11 cellular contexts compared by ENCODE assay signal in genomic region chr2:147327636-147328035, GRCh38.
DNase-seq lines count a peak whose midpoint lies in the region; ATAC-seq and TF ChIP-seq lines count a peak whose summit lies in the region.
"Had no signal": no experiment of that assay in that cellular context is flagged by ENCODE, and none has a peak within 500 bp of the region (broad histone marks: within the 10 kb centered on the region; RNA-seq: fewer than 3 reads in every experiment).

No MANE protein-coding gene starts in this region.

- H3K4me3 ChIP-seq in Peyer's patch (no peak overlapping the region), PC-9 (no peak overlapping the region)

- POLR2A ChIA-PET in activated CD4-positive, alpha-beta memory T cell treated with anti-CD3 and anti-CD28 coated beads for 36 hours (lab: Charles Lee): interaction anchor here (1.2 kb wide), 1 partner anchor 34 kb away, joined by 4 read pairs; no protein-coding TSS in a partner anchor
- POLR2A ChIA-PET in PC-9 (lab: Charles Lee; ENCODE audit: unreplicated experiment): no interaction called here

- H3K9me3 Mint-ChIP-seq in activated CD4-positive, alpha-beta memory T cell treated with anti-CD3 and anti-CD28 coated beads for 36 hours: no peaks in the 10 kb centered on the region

- TF ChIP-seq POLR2A in Peyer's patch (IDR thresholded peaks at IDR 0.05): no peak

- no peaks in the 10 kb centered on the region for H3K36me3 Mint-ChIP-seq in activated CD4-positive, alpha-beta memory T cell treated with anti-CD3 and anti-CD28 coated beads for 36 hours

- ATAC-seq in HG02610 (IDR thresholded peaks at IDR 0.05; ENCODE audit: unreplicated experiment) (peak; percentile 75), Right ventricle myocardium superior (ENCODE audit: poor library complexity) (no peak)
- ATAC-seq: sciatic nerve had no signal

- H3K27me3 ChIP-seq in Peyer's patch (no peaks in the 10 kb centered on the region), PC-9 (ENCODE audit: insufficient read depth, low read depth) (no peaks in the 10 kb centered on the region)

- H3K36me3 ChIP-seq in Peyer's patch: no peaks in the 10 kb centered on the region
- H3K36me3 ChIP-seq in PC-9 (ENCODE audit: low read depth): no peaks in the 10 kb centered on the region

- no peak overlapping the region for H2AFZ ChIP-seq in PC-9

- H4K20me1 ChIP-seq in PC-9 (ENCODE audit: insufficient read depth): no peaks in the 10 kb centered on the region

- TF ChIP-seq CTCF in Peyer's patch (IDR thresholded peaks at IDR 0.05) (no peak), PC-9 (conservative IDR thresholded peaks at IDR 0.05) (no peak)

- BruUV-seq in PC-9 (replicated peaks; lab: Mats Ljungman, UMichigan): no TSS peak

- H3K27ac Mint-ChIP-seq in activated CD4-positive, alpha-beta memory T cell treated with anti-CD3 and anti-CD28 coated beads for 36 hours: peak overlapping the region; percentile 81

- no peaks in the 10 kb centered on the region for H3F3A ChIP-seq in PC-9 (ENCODE audit: insufficient read depth, low read depth)

- no peaks in the 10 kb centered on the region for H3K4me1 ChIP-seq in Peyer's patch
- H3K4me1 ChIP-seq in PC-9 (replicated peaks; ENCODE audit: insufficient read depth): no peaks in the 10 kb centered on the region

- intact Hi-C loops in activated CD4-positive, alpha-beta memory T cell treated with anti-CD3 and anti-CD28 coated beads for 36 hours (cut with micrococcal nuclease): loop anchor here (1.0 kb wide), 4 partner anchors 29 to 145 kb away; no protein-coding TSS in a partner anchor
- intact Hi-C loops in PC-9 (cut with micrococcal nuclease; ENCODE audit: unreplicated experiment) (no loop called here), Right ventricle myocardium superior (cut with DNase I) (no loop called here)

- H3K9me2 ChIP-seq in PC-9 (ENCODE audit: insufficient read depth): no peaks in the 10 kb centered on the region

- H3K4me2 ChIP-seq in PC-9: no peak overlapping the region

- H3K4me3 Mint-ChIP-seq in activated CD4-positive, alpha-beta memory T cell treated with anti-CD3 and anti-CD28 coated beads for 36 hours: peak overlapping the region; percentile 58

- no peaks in the 10 kb centered on the region for H3K79me2 ChIP-seq in PC-9 (ENCODE audit: low read depth)

- peaks cover 27% of the 10 kb centered on the region for H3K4me1 Mint-ChIP-seq in activated CD4-positive, alpha-beta memory T cell treated with anti-CD3 and anti-CD28 coated beads for 36 hours (ENCODE audit: low read depth)

- no peaks in the 10 kb centered on the region for H3K9me3 ChIP-seq in Peyer's patch
- no peaks in the 10 kb centered on the region for H3K9me3 ChIP-seq in PC-9 (ENCODE audit: insufficient read depth, low read depth)

- H3K27me3 Mint-ChIP-seq in activated CD4-positive, alpha-beta memory T cell treated with anti-CD3 and anti-CD28 coated beads for 36 hours: no peaks in the 10 kb centered on the region

- H3K27ac ChIP-seq in Peyer's patch (no peak overlapping the region), PC-9 (no peak overlapping the region)

- peak; percentile 23 for DNase-seq in activated naive CD4-positive, alpha-beta T cell treated with Interleukin-2 at 50 U/mL for 16 hours
- no peak for DNase-seq in activated naive CD4-positive, alpha-beta T cell treated with anti-CD3 and anti-CD28 coated beads, Interleukin-2, amount 50 U/mL, for 16 hours
- peak; percentile 56 for DNase-seq in activated CD4-positive, alpha-beta memory T cell treated with anti-CD3 and anti-CD28 coated beads for 36 hours
- DNase-seq in stimulated activated CD4-positive, alpha-beta T cell treated with anti-CD3 and anti-CD28 coated beads, Interleukin-4, amount 100 ng/mL, for 24 hours: peak; percentile 24
- DNase-seq in Peyer's patch: no peak
- DNase-seq in PC-9: no peak
- no peak for DNase-seq in Right ventricle myocardium superior
- DNase-seq: IMR-90, NCI-H774 had no signal

- CTCF ChIA-PET in activated CD4-positive, alpha-beta memory T cell treated with anti-CD3 and anti-CD28 coated beads for 36 hours (lab: Charles Lee): interaction anchor here (1.1 to 2.2 kb wide), 4 partner anchors 30 to 283 kb away, joined by 3 to 11 read pairs (median 8); no protein-coding TSS in a partner anchor
- CTCF ChIA-PET in PC-9 (lab: Charles Lee): no interaction called here

Comparison
In these comparisons a context has a peak if more than half of its experiments do, and no peak if none do; other contexts are left out.
1. DNase-seq: peak in activated naive CD4-positive, alpha-beta T cell treated with Interleukin-2 at 50 U/mL for 16 hours (single experiment), activated CD4-positive, alpha-beta memory T cell treated with anti-CD3 and anti-CD28 coated beads for 36 hours (single experiment) and stimulated activated CD4-positive, alpha-beta T cell treated with anti-CD3 and anti-CD28 coated beads, Interleukin-4, amount 100 ng/mL, for 24 hours (single experiment); none in activated naive CD4-positive, alpha-beta T cell treated with anti-CD3 and anti-CD28 coated beads, Interleukin-2, amount 50 U/mL, for 16 hours (single experiment), Peyer's patch (0 of 3), PC-9 (0 of 2) and Right ventricle myocardium superior (single experiment).